ENCODE assay signal across 1 cellular context in genomic region chr22:31124290-31124689, GRCh38.
TF ChIP-seq lines count a peak whose summit lies in the region.

No MANE protein-coding gene starts in this region.

TF ChIP-seq in WTC11, 78 proteins besides CTCF, POLR2A, EP300 and RAD21 (continued from another document):
- TF ChIP-seq, protein P1, sequence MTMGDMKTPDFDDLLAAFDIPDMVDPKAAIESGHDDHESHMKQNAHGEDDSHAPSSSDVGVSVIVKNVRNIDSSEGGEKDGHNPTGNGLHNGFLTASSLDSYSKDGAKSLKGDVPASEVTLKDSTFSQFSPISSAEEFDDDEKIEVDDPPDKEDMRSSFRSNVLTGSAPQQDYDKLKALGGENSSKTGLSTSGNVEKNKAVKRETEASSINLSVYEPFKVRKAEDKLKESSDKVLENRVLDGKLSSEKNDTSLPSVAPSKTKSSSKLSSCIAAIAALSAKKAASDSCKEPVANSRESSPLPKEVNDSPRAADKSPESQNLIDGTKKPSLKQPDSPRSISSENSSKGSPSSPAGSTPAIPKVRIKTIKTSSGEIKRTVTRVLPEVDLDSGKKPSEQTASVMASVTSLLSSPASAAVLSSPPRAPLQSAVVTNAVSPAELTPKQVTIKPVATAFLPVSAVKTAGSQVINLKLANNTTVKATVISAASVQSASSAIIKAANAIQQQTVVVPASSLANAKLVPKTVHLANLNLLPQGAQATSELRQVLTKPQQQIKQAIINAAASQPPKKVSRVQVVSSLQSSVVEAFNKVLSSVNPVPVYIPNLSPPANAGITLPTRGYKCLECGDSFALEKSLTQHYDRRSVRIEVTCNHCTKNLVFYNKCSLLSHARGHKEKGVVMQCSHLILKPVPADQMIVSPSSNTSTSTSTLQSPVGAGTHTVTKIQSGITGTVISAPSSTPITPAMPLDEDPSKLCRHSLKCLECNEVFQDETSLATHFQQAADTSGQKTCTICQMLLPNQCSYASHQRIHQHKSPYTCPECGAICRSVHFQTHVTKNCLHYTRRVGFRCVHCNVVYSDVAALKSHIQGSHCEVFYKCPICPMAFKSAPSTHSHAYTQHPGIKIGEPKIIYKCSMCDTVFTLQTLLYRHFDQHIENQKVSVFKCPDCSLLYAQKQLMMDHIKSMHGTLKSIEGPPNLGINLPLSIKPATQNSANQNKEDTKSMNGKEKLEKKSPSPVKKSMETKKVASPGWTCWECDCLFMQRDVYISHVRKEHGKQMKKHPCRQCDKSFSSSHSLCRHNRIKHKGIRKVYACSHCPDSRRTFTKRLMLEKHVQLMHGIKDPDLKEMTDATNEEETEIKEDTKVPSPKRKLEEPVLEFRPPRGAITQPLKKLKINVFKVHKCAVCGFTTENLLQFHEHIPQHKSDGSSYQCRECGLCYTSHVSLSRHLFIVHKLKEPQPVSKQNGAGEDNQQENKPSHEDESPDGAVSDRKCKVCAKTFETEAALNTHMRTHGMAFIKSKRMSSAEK (CRISPR knock-in tag; IDR thresholded peaks at IDR 0.05; ENCODE audit: borderline replicate concordance) = no peak
- TF ChIP-seq, protein P2, sequence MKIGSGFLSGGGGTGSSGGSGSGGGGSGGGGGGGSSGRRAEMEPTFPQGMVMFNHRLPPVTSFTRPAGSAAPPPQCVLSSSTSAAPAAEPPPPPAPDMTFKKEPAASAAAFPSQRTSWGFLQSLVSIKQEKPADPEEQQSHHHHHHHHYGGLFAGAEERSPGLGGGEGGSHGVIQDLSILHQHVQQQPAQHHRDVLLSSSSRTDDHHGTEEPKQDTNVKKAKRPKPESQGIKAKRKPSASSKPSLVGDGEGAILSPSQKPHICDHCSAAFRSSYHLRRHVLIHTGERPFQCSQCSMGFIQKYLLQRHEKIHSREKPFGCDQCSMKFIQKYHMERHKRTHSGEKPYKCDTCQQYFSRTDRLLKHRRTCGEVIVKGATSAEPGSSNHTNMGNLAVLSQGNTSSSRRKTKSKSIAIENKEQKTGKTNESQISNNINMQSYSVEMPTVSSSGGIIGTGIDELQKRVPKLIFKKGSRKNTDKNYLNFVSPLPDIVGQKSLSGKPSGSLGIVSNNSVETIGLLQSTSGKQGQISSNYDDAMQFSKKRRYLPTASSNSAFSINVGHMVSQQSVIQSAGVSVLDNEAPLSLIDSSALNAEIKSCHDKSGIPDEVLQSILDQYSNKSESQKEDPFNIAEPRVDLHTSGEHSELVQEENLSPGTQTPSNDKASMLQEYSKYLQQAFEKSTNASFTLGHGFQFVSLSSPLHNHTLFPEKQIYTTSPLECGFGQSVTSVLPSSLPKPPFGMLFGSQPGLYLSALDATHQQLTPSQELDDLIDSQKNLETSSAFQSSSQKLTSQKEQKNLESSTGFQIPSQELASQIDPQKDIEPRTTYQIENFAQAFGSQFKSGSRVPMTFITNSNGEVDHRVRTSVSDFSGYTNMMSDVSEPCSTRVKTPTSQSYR (CRISPR knock-in tag; IDR thresholded peaks at IDR 0.05) = no peak
- TF ChIP-seq USF1 (CRISPR knock-in tag; IDR thresholded peaks at IDR 0.05) = no peak
- no peak for TF ChIP-seq FOXP1 (CRISPR knock-in tag; IDR thresholded peaks at IDR 0.05; ENCODE audit: borderline replicate concordance)
- no peak for TF ChIP-seq SMAD3 (CRISPR knock-in tag; IDR thresholded peaks at IDR 0.05; ENCODE audit: borderline replicate concordance)
- TF ChIP-seq MYBL2 (CRISPR knock-in tag; IDR thresholded peaks at IDR 0.05) = no peak
- TF ChIP-seq, protein P3, sequence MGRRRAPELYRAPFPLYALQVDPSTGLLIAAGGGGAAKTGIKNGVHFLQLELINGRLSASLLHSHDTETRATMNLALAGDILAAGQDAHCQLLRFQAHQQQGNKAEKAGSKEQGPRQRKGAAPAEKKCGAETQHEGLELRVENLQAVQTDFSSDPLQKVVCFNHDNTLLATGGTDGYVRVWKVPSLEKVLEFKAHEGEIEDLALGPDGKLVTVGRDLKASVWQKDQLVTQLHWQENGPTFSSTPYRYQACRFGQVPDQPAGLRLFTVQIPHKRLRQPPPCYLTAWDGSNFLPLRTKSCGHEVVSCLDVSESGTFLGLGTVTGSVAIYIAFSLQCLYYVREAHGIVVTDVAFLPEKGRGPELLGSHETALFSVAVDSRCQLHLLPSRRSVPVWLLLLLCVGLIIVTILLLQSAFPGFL (CRISPR knock-in tag; IDR thresholded peaks at IDR 0.05; ENCODE audit: borderline replicate concordance) = no peak
- TF ChIP-seq, protein P4, sequence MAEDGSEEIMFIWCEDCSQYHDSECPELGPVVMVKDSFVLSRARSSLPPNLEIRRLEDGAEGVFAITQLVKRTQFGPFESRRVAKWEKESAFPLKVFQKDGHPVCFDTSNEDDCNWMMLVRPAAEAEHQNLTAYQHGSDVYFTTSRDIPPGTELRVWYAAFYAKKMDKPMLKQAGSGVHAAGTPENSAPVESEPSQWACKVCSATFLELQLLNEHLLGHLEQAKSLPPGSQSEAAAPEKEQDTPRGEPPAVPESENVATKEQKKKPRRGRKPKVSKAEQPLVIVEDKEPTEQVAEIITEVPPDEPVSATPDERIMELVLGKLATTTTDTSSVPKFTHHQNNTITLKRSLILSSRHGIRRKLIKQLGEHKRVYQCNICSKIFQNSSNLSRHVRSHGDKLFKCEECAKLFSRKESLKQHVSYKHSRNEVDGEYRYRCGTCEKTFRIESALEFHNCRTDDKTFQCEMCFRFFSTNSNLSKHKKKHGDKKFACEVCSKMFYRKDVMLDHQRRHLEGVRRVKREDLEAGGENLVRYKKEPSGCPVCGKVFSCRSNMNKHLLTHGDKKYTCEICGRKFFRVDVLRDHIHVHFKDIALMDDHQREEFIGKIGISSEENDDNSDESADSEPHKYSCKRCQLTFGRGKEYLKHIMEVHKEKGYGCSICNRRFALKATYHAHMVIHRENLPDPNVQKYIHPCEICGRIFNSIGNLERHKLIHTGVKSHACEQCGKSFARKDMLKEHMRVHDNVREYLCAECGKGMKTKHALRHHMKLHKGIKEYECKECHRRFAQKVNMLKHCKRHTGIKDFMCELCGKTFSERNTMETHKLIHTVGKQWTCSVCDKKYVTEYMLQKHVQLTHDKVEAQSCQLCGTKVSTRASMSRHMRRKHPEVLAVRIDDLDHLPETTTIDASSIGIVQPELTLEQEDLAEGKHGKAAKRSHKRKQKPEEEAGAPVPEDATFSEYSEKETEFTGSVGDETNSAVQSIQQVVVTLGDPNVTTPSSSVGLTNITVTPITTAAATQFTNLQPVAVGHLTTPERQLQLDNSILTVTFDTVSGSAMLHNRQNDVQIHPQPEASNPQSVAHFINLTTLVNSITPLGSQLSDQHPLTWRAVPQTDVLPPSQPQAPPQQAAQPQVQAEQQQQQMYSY (CRISPR knock-in tag; IDR thresholded peaks at IDR 0.05) = no peak
- TF ChIP-seq ZNF219 (CRISPR knock-in tag; IDR thresholded peaks at IDR 0.05; ENCODE audit: borderline replicate concordance) = no peak
- no peak for TF ChIP-seq ESRRA (CRISPR knock-in tag; IDR thresholded peaks at IDR 0.05; ENCODE audit: borderline replicate concordance)
